ENCODE assay signal across 19 cellular contexts in the genomic region with DNA sequence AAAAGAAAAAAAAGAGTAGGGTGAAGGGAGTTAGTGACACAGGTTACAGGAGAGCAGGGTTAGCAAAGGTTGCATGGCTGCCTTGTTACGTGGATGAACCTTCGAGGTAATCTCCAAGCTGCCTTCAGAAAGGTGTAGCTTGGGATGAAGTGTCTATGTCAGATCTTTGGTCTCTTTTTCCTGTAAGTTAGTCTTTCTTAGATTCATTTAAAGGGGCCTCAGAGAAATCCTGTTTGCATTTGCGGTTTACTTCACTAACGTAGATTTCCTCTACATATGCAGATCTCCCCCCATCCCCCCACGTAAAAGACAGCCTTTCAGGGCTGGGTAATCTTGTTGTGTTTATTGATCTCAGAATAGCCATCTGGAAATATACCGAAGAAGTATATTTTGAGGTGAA.
DNase-seq lines count a peak whose midpoint lies in the region; ATAC-seq lines count a peak whose summit lies in the region.
"Had no signal": no experiment of that assay in that cellular context is flagged by ENCODE, and none has a peak within 500 bp of the region (broad histone marks: within the 10 kb centered on the region; RNA-seq: fewer than 3 reads in every experiment).

No MANE protein-coding gene starts in this region.

- peaks cover 48% of the 10 kb centered on the region for H3K4me1 ChIP-seq in CD8-positive, alpha-beta memory T cell (ENCODE audit: insufficient read depth, low read length)
- H3K4me1 ChIP-seq: prostate gland had no signal

- no peaks in the 10 kb centered on the region for H3K9me3 Mint-ChIP-seq in CD8-positive, alpha-beta memory T cell
- no peaks in the 10 kb centered on the region for H3K9me3 Mint-ChIP-seq in T-cell
- H3K9me3 Mint-ChIP-seq: nephron progenitor cell had no signal

- H3K36me3 ChIP-seq in CD8-positive, alpha-beta memory T cell (ENCODE audit: insufficient read depth, low read length), result no peaks in the 10 kb centered on the region
- H3K36me3 ChIP-seq: prostate gland had no signal

- H3K4me3 Mint-ChIP-seq in CD8-positive, alpha-beta memory T cell, result peak overlapping the region in 6 of 7 donors; percentile 6 to 69 (median 44)
- peak overlapping the region; percentile 55 to 63 (median 61) for H3K4me3 Mint-ChIP-seq in T-cell
- H3K4me3 Mint-ChIP-seq: B cell, nephron progenitor cell had no signal

- DNase-seq in NCI-H82 (lab: John Stamatoyannopoulos, UW) (peak; percentile 32), NCI-H82 treated with DMSO at 0.1 percent for 48 hours (lab: John Stamatoyannopoulos, UW; ENCODE audit: unreplicated experiment) (no peak), T-cell (peak in 32 of 34 experiments; percentile 10 to 78 (median 58)), HCEC 1CT (no peak), NCI-H2196 (lab: John Stamatoyannopoulos, UW; ENCODE audit: unreplicated experiment) (no peak)
- peak in 2 of 5 donors; percentile 8 to 81 for DNase-seq in CD8-positive, alpha-beta memory T cell
- DNase-seq in effector CD8-positive, alpha-beta T cell (lab: John Stamatoyannopoulos, UW), result peak; percentile 4
- DNase-seq: mesenchymal stem cell, NCI-H1105, NCI-H774, nephron progenitor cell, small intestine had no signal

- H3K4me3 ChIP-seq in CD8-positive, alpha-beta memory T cell (ENCODE audit: low read length), result peak overlapping the region; percentile 8
- H3K4me3 ChIP-seq: prostate gland, tibial nerve had no signal

- peak overlapping the region in 7 of 8 donors; percentile 9 to 95 (median 62) for H3K27ac Mint-ChIP-seq in CD8-positive, alpha-beta memory T cell
- H3K27ac Mint-ChIP-seq in T-cell, result peak overlapping the region; percentile 90 to 96
- H3K27ac Mint-ChIP-seq: B cell, nephron progenitor cell had no signal

- ATAC-seq in T-cell (replicated peaks in 1 of 4) (peak; percentile 62 to 93 (median 83)), GM21576 (IDR thresholded peaks at IDR 0.05; ENCODE audit: unreplicated experiment) (no peak)
- ATAC-seq: Panc1 had no signal

- POLR2A ChIA-PET in CD8-positive, alpha-beta memory T cell (lab: Charles Lee), result no interaction called here
- POLR2A ChIA-PET in T-cell (lab: Charles Lee), result interaction anchor here in 1 of 2 donors (0.5 to 0.6 kb wide), 2 partner anchors 12 to 1654 kb away, joined by 3 to 6 read pairs; no protein-coding TSS in a partner anchor

- H3K27me3 ChIP-seq in CD8-positive, alpha-beta memory T cell (ENCODE audit: insufficient read depth, low read length, poor library complexity, severe bottlenecking), result no peaks in the 10 kb centered on the region
- H3K27me3 ChIP-seq: tibial nerve had no signal

- no peak overlapping the region for H3K27ac ChIP-seq in CD8-positive, alpha-beta memory T cell (ENCODE audit: low read depth, low read length)
- H3K27ac ChIP-seq: 22Rv1, KMS-11, prostate gland, tibial nerve had no signal

- peaks cover 20 to 51% (median 36%) of the 10 kb centered on the region in 3 donors for H3K4me1 Mint-ChIP-seq in CD8-positive, alpha-beta memory T cell
- peaks cover 62 to 69% (median 67%) of the 10 kb centered on the region in 3 donors for H3K4me1 Mint-ChIP-seq in T-cell

- H3K27me3 Mint-ChIP-seq in CD8-positive, alpha-beta memory T cell, result no peaks in the 10 kb centered on the region
- no peaks in the 10 kb centered on the region for H3K27me3 Mint-ChIP-seq in T-cell
- H3K27me3 Mint-ChIP-seq: B cell had no signal

- H3K9me3 ChIP-seq in CD8-positive, alpha-beta memory T cell (ENCODE audit: low read length), result no peaks in the 10 kb centered on the region
- H3K9me3 ChIP-seq: prostate gland, tibial nerve had no signal

- H3K36me3 Mint-ChIP-seq in CD8-positive, alpha-beta memory T cell, result peaks cover 0 to 4% (median 4%) of the 10 kb centered on the region in 3 donors
- peaks cover 6% of the 10 kb centered on the region for H3K36me3 Mint-ChIP-seq in T-cell

- CTCF ChIA-PET in CD8-positive, alpha-beta memory T cell (lab: Charles Lee), result interaction anchor here (2.2 kb wide), 1 partner anchor 11 kb away, joined by 11 read pairs; no protein-coding TSS in a partner anchor
- CTCF ChIA-PET in T-cell (lab: Charles Lee), result interaction anchor here (0.5 to 1.6 kb wide), 3 partner anchors 9 to 20 kb away, joined by 3 to 10 read pairs (median 3); no protein-coding TSS in a partner anchor

Comparison
In these comparisons a context has a peak if more than half of its experiments do, and no peak if none do; other contexts are left out.
1. DNase-seq: peak in NCI-H82 (single experiment), T-cell (32 of 34) and effector CD8-positive, alpha-beta T cell (single experiment); none in NCI-H82 treated with DMSO at 0.1 percent for 48 hours (single experiment), HCEC 1CT (single experiment) and NCI-H2196 (single experiment).